Comparison of ENCODE assay signal across 21 cellular contexts in the genomic region with DNA sequence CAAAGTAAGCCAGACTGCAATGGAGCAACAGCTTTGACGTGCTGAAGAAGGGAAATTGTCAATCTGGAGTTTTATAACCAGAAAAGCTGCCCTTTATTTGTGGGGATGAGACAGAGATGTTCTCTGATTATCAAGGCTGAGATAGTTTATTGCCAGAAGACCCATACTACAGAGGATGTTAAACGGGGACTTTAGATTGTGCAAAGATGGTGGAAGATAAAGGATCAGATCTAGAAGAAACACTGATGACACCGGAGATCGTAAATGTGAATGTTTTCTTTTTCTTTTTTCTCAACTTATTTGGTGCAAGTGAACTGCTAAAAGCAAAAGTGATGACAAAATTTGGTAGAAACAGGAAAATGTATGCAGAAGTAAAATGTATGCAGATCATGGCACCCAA.
DNase-seq lines count a peak whose midpoint lies in the region; ATAC-seq, FAIRE-seq and TF ChIP-seq lines count a peak whose summit lies in the region.
"Had no signal": no experiment of that assay in that cellular context is flagged by ENCODE, and none has a peak within 500 bp of the region (broad histone marks: within the 10 kb centered on the region; RNA-seq: fewer than 3 reads in every experiment).

No MANE protein-coding gene starts in this region.

- ATAC-seq in activated CD4-positive, alpha-beta T cell treated with anti-CD3 and anti-CD28 coated beads for 36 hours = no peak
- ATAC-seq in activated T-helper 17 cell treated with anti-CD3 and anti-CD28 coated beads, Interleukin-2, amount 50 U/mL, for 72 hours (replicated peaks) = no peak
- no peak for ATAC-seq in natural killer cell treated with Interleukin-12 subunit alpha and Interleukin-12 subunit beta and Interleukin-15 and Interleukin-18, amount 100 ng/mL, for 72 hours

- FAIRE-seq in GM12892 (lab: Jason Lieb, UNC) (peak; percentile 71), urothelium cell line (lab: Jason Lieb, UNC) (no peak)
- FAIRE-seq: HTR-8/SVneo had no signal

- no peaks in the 10 kb centered on the region for H3K27me3 ChIP-seq in right atrium auricular region

- H3K27ac Mint-ChIP-seq in activated CD4-positive, alpha-beta T cell treated with anti-CD3 and anti-CD28 coated beads for 36 hours = peak overlapping the region; percentile 7
- H3K27ac Mint-ChIP-seq in activated T-helper 17 cell treated with anti-CD3 and anti-CD28 coated beads, Interleukin-2, amount 50 U/mL, for 72 hours = no peak overlapping the region
- H3K27ac Mint-ChIP-seq in natural killer cell treated with Interleukin-12 subunit alpha and Interleukin-12 subunit beta and Interleukin-15 and Interleukin-18, amount 100 ng/mL, for 72 hours = peak overlapping the region; percentile 77 to 86

- H3K9me3 ChIP-seq in right atrium auricular region = no peaks in the 10 kb centered on the region

- POLR2A ChIA-PET in activated CD4-positive, alpha-beta T cell treated with anti-CD3 and anti-CD28 coated beads for 36 hours (lab: Charles Lee) = no interaction called here

- no peak overlapping the region for H3K4me3 ChIP-seq in right atrium auricular region

- peaks cover 10% of the 10 kb centered on the region for H3K36me3 Mint-ChIP-seq in activated CD4-positive, alpha-beta T cell treated with anti-CD3 and anti-CD28 coated beads for 36 hours (ENCODE audit: low read depth)
- no peaks in the 10 kb centered on the region for H3K36me3 Mint-ChIP-seq in activated T-helper 17 cell treated with anti-CD3 and anti-CD28 coated beads, Interleukin-2, amount 50 U/mL, for 72 hours (ENCODE audit: low read depth)
- peaks cover 5% of the 10 kb centered on the region for H3K36me3 Mint-ChIP-seq in natural killer cell treated with Interleukin-12 subunit alpha and Interleukin-12 subunit beta and Interleukin-15 and Interleukin-18, amount 100 ng/mL, for 72 hours

- no peak overlapping the region for H3K4me3 Mint-ChIP-seq in activated CD4-positive, alpha-beta T cell treated with anti-CD3 and anti-CD28 coated beads for 36 hours
- peak overlapping the region; percentile 4 for H3K4me3 Mint-ChIP-seq in activated T-helper 17 cell treated with anti-CD3 and anti-CD28 coated beads, Interleukin-2, amount 50 U/mL, for 72 hours
- H3K4me3 Mint-ChIP-seq in natural killer cell treated with Interleukin-12 subunit alpha and Interleukin-12 subunit beta and Interleukin-15 and Interleukin-18, amount 100 ng/mL, for 72 hours = peak overlapping the region; percentile 61

- in situ Hi-C loops in G401 (cut with HindIII; ENCODE audit: low sequenced_read_pairs) = no loop called here

- no peaks in the 10 kb centered on the region for H3K27me3 Mint-ChIP-seq in activated CD4-positive, alpha-beta T cell treated with anti-CD3 and anti-CD28 coated beads for 36 hours
- no peaks in the 10 kb centered on the region for H3K27me3 Mint-ChIP-seq in activated T-helper 17 cell treated with anti-CD3 and anti-CD28 coated beads, Interleukin-2, amount 50 U/mL, for 72 hours
- no peaks in the 10 kb centered on the region for H3K27me3 Mint-ChIP-seq in natural killer cell treated with Interleukin-12 subunit alpha and Interleukin-12 subunit beta and Interleukin-15 and Interleukin-18, amount 100 ng/mL, for 72 hours

- no peaks in the 10 kb centered on the region for H3K4me1 ChIP-seq in right atrium auricular region

- no peak for TF ChIP-seq CTCF in right atrium auricular region (IDR thresholded peaks at IDR 0.05)

- TF ChIP-seq POLR2A in GM12892 (IDR thresholded peaks at IDR 0.05; ENCODE audit: low read depth, low read length) = no peak

- CTCF ChIA-PET in activated CD4-positive, alpha-beta T cell treated with anti-CD3 and anti-CD28 coated beads for 36 hours (lab: Charles Lee) = interaction anchor here (1.0 kb wide), 1 partner anchor 17 kb away, joined by 3 read pairs; no protein-coding TSS in a partner anchor

- H3K36me3 ChIP-seq in right atrium auricular region = no peaks in the 10 kb centered on the region

- intact Hi-C loops in activated CD4-positive, alpha-beta T cell treated with anti-CD3 and anti-CD28 coated beads for 36 hours (cut with DNase I, micrococcal nuclease) = no loop called here

- H3K27ac ChIP-seq in right atrium auricular region = no peak overlapping the region
- H3K27ac ChIP-seq: 22Rv1, HL-60 had no signal

- no peak for DNase-seq in activated CD4-positive, alpha-beta T cell treated with anti-CD3 and anti-CD28 coated beads for 36 hours
- DNase-seq in activated CD4-positive, alpha-beta T cell treated with anti-CD3 and anti-CD28 coated beads, Interleukin-2, amount 50 U/mL, for 4 hours = no peak
- DNase-seq in GM12892 (ENCODE audit: insufficient read length) (no peak), G401 (ENCODE audit: low spot score) (no peak), urothelium cell line (ENCODE audit: low spot score) (no peak), right atrium auricular region (ENCODE audit: low spot score) (no peak)
- no peak for DNase-seq in natural killer cell treated with Interleukin-12 subunit alpha and Interleukin-12 subunit beta and Interleukin-15 and Interleukin-18, amount 100 ng/mL, for 72 hours (ENCODE audit: low spot score)
- DNase-seq: AML-193, Calu3, EL, H7, IMR-90, NCI-H1417 treated with DMSO at 0.1 percent for 48 hours, NCI-H187 treated with DMSO at 0.1 percent for 48 hours, NCI-H226, NCI-H524, SHP77 had no signal

- H3K9me3 Mint-ChIP-seq in activated CD4-positive, alpha-beta T cell treated with anti-CD3 and anti-CD28 coated beads for 36 hours (ENCODE audit: low read depth) = peaks cover 7% of the 10 kb centered on the region
- H3K9me3 Mint-ChIP-seq in activated T-helper 17 cell treated with anti-CD3 and anti-CD28 coated beads, Interleukin-2, amount 50 U/mL, for 72 hours = peaks cover 15% of the 10 kb centered on the region
- H3K9me3 Mint-ChIP-seq in natural killer cell treated with Interleukin-12 subunit alpha and Interleukin-12 subunit beta and Interleukin-15 and Interleukin-18, amount 100 ng/mL, for 72 hours = peaks cover 18% of the 10 kb centered on the region

- H3K4me1 Mint-ChIP-seq in activated CD4-positive, alpha-beta T cell treated with anti-CD3 and anti-CD28 coated beads for 36 hours = peaks cover 26% of the 10 kb centered on the region
- H3K4me1 Mint-ChIP-seq in activated T-helper 17 cell treated with anti-CD3 and anti-CD28 coated beads, Interleukin-2, amount 50 U/mL, for 72 hours = peaks cover 12% of the 10 kb centered on the region
- peaks cover 36 to 40% of the 10 kb centered on the region in 2 donors for H3K4me1 Mint-ChIP-seq in natural killer cell treated with Interleukin-12 subunit alpha and Interleukin-12 subunit beta and Interleukin-15 and Interleukin-18, amount 100 ng/mL, for 72 hours (ENCODE audit: low read depth in 2 of 2)
